Comparison of ENCODE assay signal across 1 cellular context in genomic region chrX:103197721-103198306, GRCh38.
TF ChIP-seq lines count a peak whose summit lies in the region.

No MANE protein-coding gene starts in this region.

TF ChIP-seq in IMR-90, 13 proteins besides CTCF, POLR2A, EP300 and RAD21 (continued from another document):
- no peak for TF ChIP-seq RFX5 (IDR thresholded peaks at IDR 0.05; ENCODE audit: low read depth, low read length)
TF ChIP-seq in IMR-90: peak in this region for 1.
